In the genomic region with DNA sequence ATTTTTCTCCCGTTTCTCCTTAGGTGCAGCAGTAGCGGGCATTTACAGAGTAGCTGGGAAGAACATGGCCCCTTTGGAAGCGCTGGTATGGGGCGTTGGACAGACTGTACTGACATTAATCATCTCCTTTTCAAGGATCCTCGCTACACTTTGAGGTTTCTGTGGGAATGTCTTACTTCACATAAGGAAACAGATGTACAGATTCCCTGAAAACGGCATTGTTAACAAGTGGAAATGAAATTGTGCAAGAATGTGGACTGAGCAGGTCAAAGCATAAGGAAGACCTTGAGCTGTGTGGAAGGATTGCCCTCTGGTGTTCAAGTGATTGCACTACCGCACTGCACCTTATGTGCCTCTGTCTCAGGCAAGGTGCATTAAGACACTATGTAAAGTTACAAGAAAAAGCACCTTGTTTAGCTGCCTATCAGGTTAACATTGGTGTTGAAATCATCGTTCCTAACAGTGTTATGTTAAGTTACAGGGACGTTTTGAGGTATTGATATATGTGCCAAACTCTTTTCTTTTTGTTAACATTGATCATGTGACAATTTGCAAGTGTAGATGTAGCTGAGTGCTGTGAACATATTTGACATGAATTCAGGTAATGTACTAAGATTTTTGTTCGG, we compare ENCODE assay signal across 8 cellular contexts. TPM values are rescaled to one million over a fixed set of nuclear protein-coding genes. Genes with fewer than 3 reads are reported as not detected.
DNase-seq lines count a peak whose midpoint lies in the region; ATAC-seq and TF ChIP-seq lines count a peak whose summit lies in the region.

No MANE protein-coding gene starts in this region.

- no peaks in the 10 kb centered on the region for H3K36me3 ChIP-seq in stomach

- no peaks in the 10 kb centered on the region for H3K9me3 ChIP-seq in stomach

- no peak overlapping the region for H3K27ac Mint-ChIP-seq in activated CD4-positive, alpha-beta T cell treated with anti-CD3 and anti-CD28 coated beads, Interleukin-2, amount 10 ng/mL, durations not matched to agents 24 days and 14 days
- peak overlapping the region; percentile 55 for H3K27ac Mint-ChIP-seq in endothelial cell (ENCODE audit: unreplicated experiment)

- H3K4me3 ChIP-seq in stomach = no peak overlapping the region

- no peaks in the 10 kb centered on the region for H3K9me3 Mint-ChIP-seq in activated CD4-positive, alpha-beta T cell treated with anti-CD3 and anti-CD28 coated beads, Interleukin-2, amount 10 ng/mL, durations not matched to agents 24 days and 14 days
- H3K9me3 Mint-ChIP-seq in endothelial cell (ENCODE audit: unreplicated experiment) = no peaks in the 10 kb centered on the region

- WGBS in stomach, 5 donors = 36 to 46% (median 44%) methylated on average over 10 of the region's 10 CpGs

- no peaks in the 10 kb centered on the region for H3K27me3 ChIP-seq in stomach

- TF ChIP-seq POLR2A in stomach (IDR thresholded peaks at IDR 0.05) = no peak

- intact Hi-C loops in activated CD4-positive, alpha-beta T cell treated with anti-CD3 and anti-CD28 coated beads, Interleukin-2, amount 10 ng/mL, durations not matched to agents 24 days and 14 days (cut with micrococcal nuclease) = loop anchor here (1.0 to 2.0 kb wide), 3 partner anchors 79 to 624 kb away; no protein-coding TSS in a partner anchor
- intact Hi-C loops in stomach (cut with DNase I; ENCODE audit: low total_unique reads) = no loop called here

- peak; percentile 28 for DNase-seq in COLO668 (lab: John Stamatoyannopoulos, UW; ENCODE audit: unreplicated experiment)
- peak; percentile 23 for DNase-seq in GM19240 (ENCODE audit: insufficient read length, low spot score)
- DNase-seq in NCI-H69 (lab: John Stamatoyannopoulos, UW) = peak; percentile 70
- peak; percentile 85 for DNase-seq in activated CD4-positive, alpha-beta T cell treated with anti-CD3 and anti-CD28 coated beads, Interleukin-2, amount 10 ng/mL, durations not matched to agents 24 days and 14 days
- peak; percentile 55 for DNase-seq in endothelial cell (ENCODE audit: low spot score)
- peak; percentile 37 for DNase-seq in middle frontal gyrus (ENCODE audit: extremely low spot score, low spot score)
- peak; percentile 61 for DNase-seq in stomach

- no peak overlapping the region for H3K27ac ChIP-seq in stomach

- ATAC-seq in HG03196 (IDR thresholded peaks at IDR 0.05; ENCODE audit: unreplicated experiment) = peak; percentile 96

- H3K4me3 Mint-ChIP-seq in activated CD4-positive, alpha-beta T cell treated with anti-CD3 and anti-CD28 coated beads, Interleukin-2, amount 10 ng/mL, durations not matched to agents 24 days and 14 days = no peak overlapping the region
- H3K4me3 Mint-ChIP-seq in endothelial cell (ENCODE audit: unreplicated experiment) = no peak overlapping the region

- no peaks in the 10 kb centered on the region for H3K36me3 Mint-ChIP-seq in activated CD4-positive, alpha-beta T cell treated with anti-CD3 and anti-CD28 coated beads, Interleukin-2, amount 10 ng/mL, durations not matched to agents 24 days and 14 days (ENCODE audit: low read depth)
- H3K36me3 Mint-ChIP-seq in endothelial cell (ENCODE audit: low read depth, unreplicated experiment) = no peaks in the 10 kb centered on the region

- H3K4me1 Mint-ChIP-seq in activated CD4-positive, alpha-beta T cell treated with anti-CD3 and anti-CD28 coated beads, Interleukin-2, amount 10 ng/mL, durations not matched to agents 24 days and 14 days = no peaks in the 10 kb centered on the region
- peaks cover 4% of the 10 kb centered on the region for H3K4me1 Mint-ChIP-seq in endothelial cell (ENCODE audit: unreplicated experiment)

- TF ChIP-seq CTCF in endothelial cell (IDR thresholded peaks at IDR 0.05; ENCODE audit: unreplicated experiment) (peak; percentile 74), stomach (IDR thresholded peaks at IDR 0.05) (peak in 5 of 7 experiments; percentile 65 to 91 (median 88))

- no peaks in the 10 kb centered on the region for H3K27me3 Mint-ChIP-seq in activated CD4-positive, alpha-beta T cell treated with anti-CD3 and anti-CD28 coated beads, Interleukin-2, amount 10 ng/mL, durations not matched to agents 24 days and 14 days
- H3K27me3 Mint-ChIP-seq in endothelial cell (ENCODE audit: unreplicated experiment) = no peaks in the 10 kb centered on the region

- peaks cover 0 to 8% (median 1%) of the 10 kb centered on the region in 4 donors for H3K4me1 ChIP-seq in stomach

- no peak for TF ChIP-seq EP300 in stomach (IDR thresholded peaks at IDR 0.05)

RNA-seq across cellular contexts. Expression of a gene that starts 38.0 kb away (rescaled TPM):
- 0.72 and 0.73 TPM in 2 replicates for total RNA-seq in activated CD4-positive, alpha-beta T cell treated with anti-CD3 and anti-CD28 coated beads, Interleukin-2, amount 10 ng/mL, durations not matched to agents 24 days and 14 days
- total RNA-seq in endothelial cell (ENCODE audit: unreplicated experiment) = 5.0 TPM
- 1 to 10 TPM in 4 of 5 donors, under 1 TPM in 1; 0.29 to 8.4 (median 1.9) TPM for total RNA-seq in stomach
- 1 to 10 TPM in 2 of 3 donors, under 1 TPM in 1; 0.65 to 1.1 (median 1.1) TPM for polyA plus RNA-seq in stomach

Comparison
In these comparisons a context has a peak if more than half of its experiments do, and no peak if none do; other contexts are left out.
1. DNase-seq: peak in every context shown above with its lines; median percentile 85 in activated CD4-positive, alpha-beta T cell treated with anti-CD3 and anti-CD28 coated beads, Interleukin-2, amount 10 ng/mL, durations not matched to agents 24 days and 14 days; 70 in NCI-H69; 61 in stomach; 55 in endothelial cell; 37 in middle frontal gyrus; 28 in COLO668; 23 in GM19240.